In the genomic region with DNA sequence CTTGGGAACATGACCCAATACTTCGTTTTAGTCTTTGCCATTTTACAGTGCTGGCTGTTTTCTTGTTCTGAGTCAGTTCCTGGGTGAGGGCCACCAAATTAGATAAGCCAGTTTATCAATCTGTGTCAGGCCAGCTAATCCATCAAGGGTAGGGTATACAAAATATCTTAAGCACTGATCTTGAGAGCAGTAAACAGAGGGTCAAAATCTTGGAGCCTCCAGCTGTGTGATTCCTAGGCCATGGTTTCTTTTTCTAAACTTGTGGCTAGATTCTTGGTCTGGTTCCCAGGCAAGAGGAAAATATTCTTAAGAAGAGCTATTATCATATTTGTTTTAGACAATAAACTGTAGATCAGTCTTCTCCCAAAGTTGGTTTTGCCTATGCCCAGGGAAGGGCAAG, we compare ENCODE assay signal across 20 cellular contexts.
"Had no signal": no experiment of that assay in that cellular context is flagged by ENCODE, and none has a peak within 500 bp of the region (broad histone marks: within the 10 kb centered on the region; RNA-seq: fewer than 3 reads in every experiment).

No MANE protein-coding gene starts in this region.

- H3K4me3 ChIP-seq: coronary artery, gastroesophageal sphincter, left ventricle myocardium inferior, lower lobe of right lung, neural progenitor cell, ovary, suprapubic skin, thyroid gland had no signal

- H2AFZ ChIP-seq: neural progenitor cell had no signal

- ATAC-seq: gastroesophageal sphincter; lower lobe of right lung; natural killer cell treated with Interleukin-12 subunit alpha and Interleukin-12 subunit beta and Interleukin-15 and Interleukin-18, amount 100 ng/mL, for 72 hours; right cardiac atrium; stimulated activated effector memory CD8-positive, alpha-beta T cell treated with anti-CD3 and anti-CD28 coated beads, Interleukin-12 subunit alpha, Interleukin-12 subunit beta, amount 100 ng/mL, for 72 hours; stimulated activated naive CD8-positive, alpha-beta T cell treated with anti-CD3 and anti-CD28 coated beads, Interleukin-15, Interleukin-2, amounts not matched to agents 100 U/mL and 50 U/mL, for 24 hours had no signal

- H3K27me3 ChIP-seq: gastroesophageal sphincter, neural progenitor cell, ovary, suprapubic skin, thyroid gland had no signal

- H3K36me3 ChIP-seq: gastroesophageal sphincter, left ventricle myocardium inferior, lower lobe of right lung, ovary, suprapubic skin, thyroid gland had no signal

- H3K9me3 ChIP-seq: thyroid gland had no signal

- H3K4me2 ChIP-seq: neural progenitor cell had no signal

- H3K9ac ChIP-seq: neural progenitor cell had no signal

- H3K4me1 ChIP-seq: gastroesophageal sphincter, left ventricle myocardium inferior, lower lobe of right lung, neural progenitor cell, suprapubic skin, thyroid gland had no signal

- H3K27ac ChIP-seq: coronary artery, gastroesophageal sphincter, left ventricle myocardium inferior, lower lobe of right lung, neural progenitor cell, ovary, suprapubic skin, thyroid gland had no signal

- DNase-seq: effector CD4-positive, alpha-beta T cell; foreskin fibroblast; glutamatergic neuron; left ventricle myocardium inferior; lower lobe of right lung; nucleus accumbens; ovary; right cardiac atrium; small intestine; stimulated activated CD4-positive, alpha-beta T cell treated with anti-CD3 and anti-CD28 coated beads, Interleukin-12 subunit alpha, Interleukin-12 subunit beta, amount 100 ng/mL, for 4 hours; stimulated activated CD4-positive, alpha-beta T cell treated with anti-CD3 and anti-CD28 coated beads, Interleukin-2, amount 100 ng/mL, for 48 hours; stimulated activated CD8-positive, alpha-beta memory T cell treated with anti-CD3 and anti-CD28 coated beads, Interleukin-4, amount 100 ng/mL, for 48 hours; stimulated activated naive CD8-positive, alpha-beta T cell treated with anti-CD3 and anti-CD28 coated beads, Interleukin-15, Interleukin-2, amounts not matched to agents 100 U/mL and 50 U/mL, for 24 hours; thyroid gland had no signal
